ENCODE assay signal across 9 cellular contexts in genomic region chr6:161694995-161695394, GRCh38.
DNase-seq lines count a peak whose midpoint lies in the region; ATAC-seq and TF ChIP-seq lines count a peak whose summit lies in the region.
"Had no signal": no experiment of that assay in that cellular context is flagged by ENCODE, and none has a peak within 500 bp of the region (broad histone marks: within the 10 kb centered on the region; RNA-seq: fewer than 3 reads in every experiment).

No MANE protein-coding gene starts in this region.

- BruUV-seq in Caco-2 (replicated peaks; lab: Mats Ljungman, UMichigan) = no TSS peak

- no peaks in the 10 kb centered on the region for H3K9me3 Mint-ChIP-seq in activated CD8-positive, alpha-beta T cell treated with anti-CD3 and anti-CD28 coated beads for 36 hours
- H3K9me3 Mint-ChIP-seq in Caco-2 (ENCODE audit: unreplicated experiment) = no peaks in the 10 kb centered on the region

- no peak overlapping the region for H3K4me3 Mint-ChIP-seq in activated CD8-positive, alpha-beta T cell treated with anti-CD3 and anti-CD28 coated beads for 36 hours
- no peak overlapping the region for H3K4me3 Mint-ChIP-seq in Caco-2 (ENCODE audit: unreplicated experiment)

- no peak overlapping the region for H3K4me2 ChIP-seq in DOHH2 (ENCODE audit: low read length)

- DNase-seq in HEK293T (ENCODE audit: extremely low spot score) = peak; percentile 41
- no peak for DNase-seq in activated CD8-positive, alpha-beta T cell treated with anti-CD3 and anti-CD28 coated beads for 36 hours
- DNase-seq in lower lobe of right lung = no peak
- DNase-seq in effector CD4-positive, alpha-beta T cell = no peak
- DNase-seq in testis = no peak
- no peak for DNase-seq in Caco-2
- DNase-seq: stimulated activated CD4-positive, alpha-beta T cell treated with anti-CD3 and anti-CD28 coated beads, Interleukin-2, amount 100 ng/mL, for 24 hours had no signal

- no peaks in the 10 kb centered on the region for H3K4me1 Mint-ChIP-seq in activated CD8-positive, alpha-beta T cell treated with anti-CD3 and anti-CD28 coated beads for 36 hours (ENCODE audit: low read depth)
- H3K4me1 Mint-ChIP-seq in Caco-2 (ENCODE audit: low read depth, unreplicated experiment) = no peaks in the 10 kb centered on the region

- intact Hi-C loops in activated CD8-positive, alpha-beta T cell treated with anti-CD3 and anti-CD28 coated beads for 36 hours (cut with micrococcal nuclease) = loop anchor here (10.0 kb wide), 1 partner anchor 300 kb away; no protein-coding TSS in a partner anchor
- intact Hi-C loops in lower lobe of right lung (cut with DNase I) = no loop called here
- intact Hi-C loops in testis (cut with DNase I; ENCODE audit: low total_unique reads) = no loop called here
- intact Hi-C loops in Caco-2 (cut with micrococcal nuclease; ENCODE audit: unreplicated experiment) = loop anchor here (1.0 kb wide), 4 partner anchors 77 to 301 kb away; no protein-coding TSS in a partner anchor

- 87 to 88% methylated on average over 3 of the region's 3 CpGs for WGBS in testis, 2 donors

- POLR2A ChIA-PET in HEK293T (lab: Yijun Ruan, JAX) = interaction anchor here (0.6 kb wide), 1 partner anchor 138 kb away, joined by 4 read pairs; no protein-coding TSS in a partner anchor
- POLR2A ChIA-PET in activated CD8-positive, alpha-beta T cell treated with anti-CD3 and anti-CD28 coated beads for 36 hours (lab: Charles Lee) = no interaction called here
- POLR2A ChIA-PET in Caco-2 (lab: Charles Lee) = no interaction called here

- TF ChIP-seq CTCF in DOHH2 (IDR thresholded peaks at IDR 0.05; ENCODE audit: low read depth, low read length, poor library complexity, severe bottlenecking) (peak; percentile 53), lower lobe of right lung (IDR thresholded peaks at IDR 0.05) (peak; percentile 34), testis (IDR thresholded peaks at IDR 0.05) (no peak), Caco-2 (IDR thresholded peaks at IDR 0.05; ENCODE audit: insufficient read depth in 1 of 2, low read depth in 1 of 2, low read length in 1 of 2, severe bottlenecking in 1 of 2, unreplicated experiment in 1 of 2) (peak in 1 of 2 experiments; percentile 38)
- peak; percentile 42 for TF ChIP-seq CTCF in activated CD8-positive, alpha-beta T cell treated with anti-CD3 and anti-CD28 coated beads for 36 hours (IDR thresholded peaks at IDR 0.05)

- no peaks in the 10 kb centered on the region for H3K9me2 ChIP-seq in DOHH2 (replicated peaks; ENCODE audit: control insufficient read depth, low read length)

- no peak overlapping the region for H3K27ac Mint-ChIP-seq in activated CD8-positive, alpha-beta T cell treated with anti-CD3 and anti-CD28 coated beads for 36 hours
- H3K27ac Mint-ChIP-seq in Caco-2 (ENCODE audit: unreplicated experiment) = no peak overlapping the region

- no peak overlapping the region for H3K27ac ChIP-seq in DOHH2 (ENCODE audit: low read depth, low read length)
- no peak overlapping the region for H3K27ac ChIP-seq in lower lobe of right lung
- H3K27ac ChIP-seq in testis = no peak overlapping the region

- no peaks in the 10 kb centered on the region for H3F3A ChIP-seq in DOHH2 (ENCODE audit: control insufficient read depth, insufficient read depth)

- H3K27me3 Mint-ChIP-seq in activated CD8-positive, alpha-beta T cell treated with anti-CD3 and anti-CD28 coated beads for 36 hours = no peaks in the 10 kb centered on the region
- H3K27me3 Mint-ChIP-seq in Caco-2 (ENCODE audit: insufficient read depth, unreplicated experiment) = peaks cover 6% of the 10 kb centered on the region

- peak; percentile 45 for ATAC-seq in activated CD8-positive, alpha-beta T cell treated with anti-CD3 and anti-CD28 coated beads for 36 hours
- ATAC-seq in lower lobe of right lung (no peak), GM19324 (IDR thresholded peaks at IDR 0.05; ENCODE audit: low FRiP score, unreplicated experiment) (no peak)

- H3K4me1 ChIP-seq in DOHH2 (ENCODE audit: control insufficient read depth, low read length) (no peaks in the 10 kb centered on the region), lower lobe of right lung (no peaks in the 10 kb centered on the region), testis (peaks cover 6% of the 10 kb centered on the region), Caco-2 (no peaks in the 10 kb centered on the region)

- no peaks in the 10 kb centered on the region for H3K36me3 Mint-ChIP-seq in activated CD8-positive, alpha-beta T cell treated with anti-CD3 and anti-CD28 coated beads for 36 hours (ENCODE audit: low read depth)
- H3K36me3 Mint-ChIP-seq in Caco-2 (ENCODE audit: insufficient read depth, unreplicated experiment) = no peaks in the 10 kb centered on the region

- no peak for TF ChIP-seq POLR2A in testis (IDR thresholded peaks at IDR 0.05)

- CTCF ChIA-PET in HEK293T (lab: Yijun Ruan, JAX) (interaction anchor here (0.6 to 1.9 kb wide), 5 partner anchors 15 to 1538 kb away, joined by 3 to 12 read pairs (median 3); no protein-coding TSS in a partner anchor), Caco-2 (lab: Charles Lee) (interaction anchor here (0.9 to 1.0 kb wide), 2 partner anchors 277 to 300 kb away, joined by 3 to 9 read pairs; no protein-coding TSS in a partner anchor)
- CTCF ChIA-PET in activated CD8-positive, alpha-beta T cell treated with anti-CD3 and anti-CD28 coated beads for 36 hours (lab: Charles Lee) = interaction anchor here (0.6 to 1.6 kb wide), 3 partner anchors 276 to 301 kb away, joined by 3 to 8 read pairs (median 7); no protein-coding TSS in a partner anchor

- no peaks in the 10 kb centered on the region for H3K79me2 ChIP-seq in DOHH2 (ENCODE audit: control insufficient read depth, low read length)

- H3K27me3 ChIP-seq in DOHH2 (ENCODE audit: control insufficient read depth, low read length) (no peaks in the 10 kb centered on the region), lower lobe of right lung (ENCODE audit: low read depth) (no peaks in the 10 kb centered on the region), testis (no peaks in the 10 kb centered on the region), Caco-2 (replicated peaks; ENCODE audit: control insufficient read depth, insufficient read depth, low read length) (no peaks in the 10 kb centered on the region)

- H3K36me3 ChIP-seq in DOHH2 (ENCODE audit: control insufficient read depth, low read length) = no peaks in the 10 kb centered on the region
- H3K36me3 ChIP-seq in lower lobe of right lung = no peaks in the 10 kb centered on the region
- no peaks in the 10 kb centered on the region for H3K36me3 ChIP-seq in testis (ENCODE audit: low read depth, missing control alignments)
- no peaks in the 10 kb centered on the region for H3K36me3 ChIP-seq in Caco-2 (ENCODE audit: control insufficient read depth, insufficient read depth, low read length)

- H3K4me3 ChIP-seq in DOHH2 (ENCODE audit: low read length) = no peak overlapping the region
- no peak overlapping the region for H3K4me3 ChIP-seq in lower lobe of right lung
- H3K4me3 ChIP-seq in testis = no peak overlapping the region
- H3K4me3 ChIP-seq in Caco-2 (ENCODE audit: low read depth, low read length) = no peak overlapping the region

- H3K9me3 ChIP-seq in DOHH2 (ENCODE audit: control insufficient read depth, insufficient read depth, low read length) (no peaks in the 10 kb centered on the region), lower lobe of right lung (no peaks in the 10 kb centered on the region), testis (no peaks in the 10 kb centered on the region), Caco-2 (no peaks in the 10 kb centered on the region)

- no peaks in the 10 kb centered on the region for H4K20me1 ChIP-seq in DOHH2 (ENCODE audit: control insufficient read depth, insufficient read depth, low read depth, low read length)

TF ChIP-seq in HEK293T, 16 proteins besides CTCF, POLR2A, EP300 and RAD21:
- TF ChIP-seq BHLHE40 (IDR thresholded peaks at IDR 0.05; ENCODE audit: borderline replicate concordance) (no peak), ELF4 (IDR thresholded peaks at IDR 0.05) (no peak), CTBP1 (IDR thresholded peaks at IDR 0.05; ENCODE audit: borderline replicate concordance) (no peak), LEF1 (IDR thresholded peaks at IDR 0.05; ENCODE audit: borderline replicate concordance) (no peak), SP1 (IDR thresholded peaks at IDR 0.05) (no peak), FOXM1 (IDR thresholded peaks at IDR 0.05; ENCODE audit: borderline replicate concordance) (no peak), NFRKB (IDR thresholded peaks at IDR 0.05) (no peak), PKNOX1 (IDR thresholded peaks at IDR 0.05) (no peak), FOXA1 (IDR thresholded peaks at IDR 0.05) (no peak), L3MBTL2 (conservative IDR thresholded peaks at IDR 0.05) (no peak), ARNT (IDR thresholded peaks at IDR 0.05) (no peak), FOXK2 (IDR thresholded peaks at IDR 0.05) (no peak), ZNF384 (IDR thresholded peaks at IDR 0.05) (no peak), SUZ12 (IDR thresholded peaks at IDR 0.05) (no peak), HDGF (IDR thresholded peaks at IDR 0.05; ENCODE audit: borderline replicate concordance) (no peak), TARDBP (IDR thresholded peaks at IDR 0.05) (no peak)

Comparison
In these comparisons a context has a peak if more than half of its experiments do, and no peak if none do; other contexts are left out.
1. CTCF ChIP-seq: peak in DOHH2 (single experiment), activated CD8-positive, alpha-beta T cell treated with anti-CD3 and anti-CD28 coated beads for 36 hours (single experiment) and lower lobe of right lung (single experiment); none in testis (0 of 3).
2. intact Hi-C loops: an anchor here in activated CD8-positive, alpha-beta T cell treated with anti-CD3 and anti-CD28 coated beads for 36 hours (10.0 kb wide) and Caco-2 (1.0 kb wide); none called in lower lobe of right lung and testis.